In the genomic region with DNA sequence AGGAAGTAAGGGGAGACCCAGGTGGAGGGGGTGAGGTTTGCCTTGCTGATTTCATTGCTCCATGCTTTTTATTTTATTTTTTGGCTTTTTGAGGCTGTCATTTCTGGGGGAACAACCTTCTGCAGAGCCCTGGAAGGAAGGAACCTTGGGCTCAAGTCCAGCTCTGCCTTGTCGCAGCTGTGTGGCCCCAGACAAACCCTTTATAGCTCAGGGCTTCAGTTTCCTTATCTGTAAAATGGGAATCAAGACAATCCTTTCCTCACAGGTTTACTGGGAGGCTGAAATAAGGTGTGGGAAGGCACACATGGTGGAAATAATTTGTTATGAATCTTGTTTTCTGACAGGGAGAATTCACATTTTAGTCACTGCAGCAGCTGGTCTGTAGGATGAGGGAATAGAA, we compare ENCODE assay signal across 17 cellular contexts.
"Had no signal": no experiment of that assay in that cellular context is flagged by ENCODE, and none has a peak within 500 bp of the region (broad histone marks: within the 10 kb centered on the region; RNA-seq: fewer than 3 reads in every experiment).

No MANE protein-coding gene starts in this region.

- H3K36me3 ChIP-seq: SJSA1, thyroid gland had no signal

- DNase-seq: activated B cell treated with CpG ODN at 0.5 μM for 24 hours; activated CD4-positive, alpha-beta T cell treated with anti-CD3 and anti-CD28 coated beads, Interleukin-2, amount 10 ng/mL, durations not matched to agents 24 days and 14 days; activated CD8-positive, alpha-beta memory T cell treated with anti-CD3 and anti-CD28 coated beads, Interleukin-2, amount 50 U/mL, for 48 hours; activated gamma-delta T cell; activated T-cell treated with anti-CD3 and anti-CD28 coated beads, Interleukin-2, amount 50 U/mL, for 72 hours; amniotic stem cell; body of pancreas; central memory CD4-positive, alpha-beta T cell; cortex of kidney; effector CD8-positive, alpha-beta T cell; foreskin fibroblast; natural killer cell; right cardiac atrium; stimulated activated CD4-positive, alpha-beta T cell treated with anti-CD3 and anti-CD28 coated beads, Interleukin-1b, Interleukin-23, amount 100 ng/mL, for 48 hours; thyroid gland had no signal

- H3K27me3 ChIP-seq: body of pancreas, SJSA1, thyroid gland had no signal

- H3K9me3 ChIP-seq: body of pancreas, SJSA1, thyroid gland had no signal

- H3K4me3 ChIP-seq: body of pancreas, SJSA1, thyroid gland had no signal

- ATAC-seq: activated naive CD4-positive, alpha-beta T cell treated with anti-CD3 and anti-CD28 coated beads, Interleukin-2, amount 50 U/mL, for 72 hours; activated T-cell treated with anti-CD3 and anti-CD28 coated beads, Interleukin-2, amount 50 U/mL, for 72 hours; body of pancreas; natural killer cell; right cardiac atrium had no signal

- H3K27ac ChIP-seq: SJSA1, thyroid gland had no signal
